In genomic region chr10:14072541-14072940, GRCh38 we compare ENCODE assay signal across 18 cellular contexts.
"Had no signal": no experiment of that assay in that cellular context is flagged by ENCODE, and none has a peak within 500 bp of the region (broad histone marks: within the 10 kb centered on the region; RNA-seq: fewer than 3 reads in every experiment).

No MANE protein-coding gene starts in this region.

- H3K27ac Mint-ChIP-seq: activated CD8-positive, alpha-beta T cell treated with anti-CD3 and anti-CD28 coated beads for 36 hours; activated naive CD8-positive, alpha-beta T cell treated with anti-CD3 and anti-CD28 coated beads, Interleukin-2, amount 10 ng/mL, durations not matched to agents 7 days and 5 days; T-helper 1 cell treated with Interleukin-12 subunit alpha and Interleukin-12 subunit beta and Interleukin-4 antibody, amounts not matched to agents 30 μg/mL and 1 μg/mL, for 36 hours had no signal

- H3K4me3 Mint-ChIP-seq: activated CD8-positive, alpha-beta T cell treated with anti-CD3 and anti-CD28 coated beads for 36 hours; activated naive CD8-positive, alpha-beta T cell treated with anti-CD3 and anti-CD28 coated beads, Interleukin-2, amount 10 ng/mL, durations not matched to agents 7 days and 5 days; T-helper 1 cell treated with Interleukin-12 subunit alpha and Interleukin-12 subunit beta and Interleukin-4 antibody, amounts not matched to agents 30 μg/mL and 1 μg/mL, for 36 hours had no signal

- H3K27ac ChIP-seq: adrenal gland had no signal

- H3K27me3 ChIP-seq: adrenal gland had no signal

- H3K4me1 ChIP-seq: adrenal gland had no signal

- H3K36me3 ChIP-seq: adrenal gland had no signal

- DNase-seq: activated CD4-positive, alpha-beta T cell treated with anti-CD3 and anti-CD28 coated beads for 4 hours; activated CD8-positive, alpha-beta memory T cell treated with anti-CD3 and anti-CD28 coated beads, Interleukin-2, amount 50 U/mL, for 4 hours; activated CD8-positive, alpha-beta T cell treated with anti-CD3 and anti-CD28 coated beads for 36 hours; activated naive CD4-positive, alpha-beta T cell treated with anti-CD3 and anti-CD28 coated beads, Interleukin-2, amount 50 U/mL, for 16 hours; activated naive CD8-positive, alpha-beta T cell treated with anti-CD3 and anti-CD28 coated beads, Interleukin-2, amount 10 ng/mL, durations not matched to agents 7 days and 5 days; activated T-cell treated with anti-CD3 and anti-CD28 coated beads, Interleukin-2, amount 50 U/mL, for 1 hour; adrenal gland; anterior cingulate cortex; Kasumi-1; NCI-H1105 treated with DMSO at 0.1 percent for 48 hours; NCI-H1436 treated with DMSO at 0.1 percent for 48 hours; NCI-H187; NCI-H2081; NCI-H446; SIG-M5 had no signal

- H3K4me3 ChIP-seq: adrenal gland had no signal

- H3K36me3 Mint-ChIP-seq: activated naive CD8-positive, alpha-beta T cell treated with anti-CD3 and anti-CD28 coated beads, Interleukin-2, amount 10 ng/mL, durations not matched to agents 7 days and 5 days had no signal

- FAIRE-seq: RCC 7860 had no signal

- H3K4me1 Mint-ChIP-seq: activated naive CD8-positive, alpha-beta T cell treated with anti-CD3 and anti-CD28 coated beads, Interleukin-2, amount 10 ng/mL, durations not matched to agents 7 days and 5 days had no signal

- H3K9me3 Mint-ChIP-seq: T-helper 1 cell treated with Interleukin-12 subunit alpha and Interleukin-12 subunit beta and Interleukin-4 antibody, amounts not matched to agents 30 μg/mL and 1 μg/mL, for 36 hours had no signal

- H3K9me3 ChIP-seq: adrenal gland had no signal

- ATAC-seq: activated CD4-positive, CD25-positive, alpha-beta regulatory T cell treated with anti-CD3 and anti-CD28 coated beads, Interleukin-2, amount 50 U/mL, for 24 hours; activated CD8-positive, alpha-beta T cell treated with anti-CD3 and anti-CD28 coated beads for 36 hours had no signal
